26 cellular contexts compared by ENCODE assay signal in the genomic region with DNA sequence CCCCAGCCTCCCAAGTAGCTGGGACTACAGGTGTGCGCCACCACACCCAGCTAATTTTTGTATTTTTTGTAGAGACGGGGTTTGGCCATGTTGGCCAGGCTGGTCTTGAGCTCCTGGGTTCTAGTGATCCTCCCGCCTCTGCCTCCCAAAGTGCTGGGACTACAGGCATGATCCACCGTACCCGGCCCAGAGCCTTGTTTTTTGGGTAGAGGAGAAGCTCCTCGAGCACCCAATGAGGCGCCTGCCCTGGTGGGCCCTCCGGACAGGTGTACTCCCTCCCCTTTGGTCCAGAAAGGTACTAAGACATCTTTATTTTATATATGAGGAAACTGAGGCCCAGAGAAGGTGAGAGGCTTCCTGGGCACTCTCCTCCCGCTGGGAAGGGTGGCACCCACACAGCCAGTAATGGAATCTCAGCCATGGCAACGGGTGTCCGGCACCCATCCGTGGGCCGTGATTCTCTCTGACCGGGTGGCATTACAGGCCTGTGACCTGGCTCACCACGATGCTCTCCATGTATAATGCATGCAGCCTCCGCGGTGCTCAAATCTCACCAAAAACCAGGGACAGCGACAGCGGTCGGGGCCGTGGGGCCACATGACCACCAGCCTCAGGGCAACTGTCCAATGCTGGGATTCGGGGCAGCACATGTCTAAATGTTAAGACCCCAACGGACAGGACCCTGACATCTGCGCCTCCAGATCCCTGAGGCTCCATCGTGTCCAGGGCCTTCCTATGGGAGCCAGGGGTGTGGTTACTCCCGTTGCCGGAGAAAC. TPM values are rescaled to one million over a fixed set of nuclear protein-coding genes. Genes with fewer than 3 reads are reported as not detected.
"Had no signal": no experiment of that assay in that cellular context is flagged by ENCODE, and none has a peak within 500 bp of the region (broad histone marks: within the 10 kb centered on the region; RNA-seq: fewer than 3 reads in every experiment).

No MANE protein-coding gene starts in this region.

- ATAC-seq: left lung; naive thymus-derived CD4-positive, alpha-beta T cell had no signal

- H3K79me2 ChIP-seq: parathyroid adenoma had no signal

- H3K36me3 Mint-ChIP-seq: naive thymus-derived CD4-positive, alpha-beta T cell had no signal

- H2AFZ ChIP-seq: parathyroid adenoma had no signal

- DNase-seq: caudate nucleus; effector CD4-positive, alpha-beta T cell; foreskin melanocyte; hippocampal formation; kidney glomerular epithelial cell; mesendoderm; naive thymus-derived CD4-positive, alpha-beta T cell; nucleus accumbens; retina; sigmoid colon; stimulated activated CD4-positive, alpha-beta T cell treated with anti-CD3 and anti-CD28 coated beads, Interleukin-12 subunit alpha, Interleukin-12 subunit beta, amount 100 ng/mL, for 4 hours; stimulated activated naive CD4-positive, alpha-beta T cell; stomach; substantia nigra; transverse colon had no signal

- H3K9ac ChIP-seq: parathyroid adenoma had no signal

- H3K4me3 ChIP-seq: coronary artery, heart left ventricle, left lung, psoas muscle, sigmoid colon, skin epidermis, stomach, thoracic aorta, transverse colon had no signal

- H3K9me3 Mint-ChIP-seq: naive thymus-derived CD4-positive, alpha-beta T cell; neural crest cell had no signal

- H3K4me1 ChIP-seq: left lung, parathyroid adenoma, psoas muscle, sigmoid colon, transverse colon had no signal

- H3K36me3 ChIP-seq: heart left ventricle, left lung, sigmoid colon, stomach, thoracic aorta, transverse colon had no signal

- H3K4me1 Mint-ChIP-seq: naive thymus-derived CD4-positive, alpha-beta T cell; neural crest cell had no signal

- H3K9me3 ChIP-seq: heart left ventricle, left lung, psoas muscle, sigmoid colon, stomach, thoracic aorta, transverse colon had no signal

- H3K27ac ChIP-seq: coronary artery, heart left ventricle, left lung, parathyroid adenoma, psoas muscle, sigmoid colon, skin epidermis, stomach, thoracic aorta, transverse colon had no signal

- H3K27ac Mint-ChIP-seq: naive thymus-derived CD4-positive, alpha-beta T cell had no signal

- H3K4me3 Mint-ChIP-seq: naive thymus-derived CD4-positive, alpha-beta T cell; neural crest cell had no signal

RNA-seq across cellular contexts. Expression of gene KLHL30, which starts 16.8 kb away (rescaled TPM):
- total RNA-seq: cerebellum; dermis microvascular lymphatic vessel endothelial cell; lung microvascular endothelial cell; naive thymus-derived CD4-positive, alpha-beta T cell had no signal
- polyA plus RNA-seq: naive thymus-derived CD4-positive, alpha-beta T cell had no signal

RNA-seq across cellular contexts. Expression of gene ESPNL, which starts 21.6 kb away (rescaled TPM):
- total RNA-seq: dermis microvascular lymphatic vessel endothelial cell, lung microvascular endothelial cell had no signal
- polyA plus RNA-seq: naive thymus-derived CD4-positive, alpha-beta T cell had no signal

RNA-seq across cellular contexts. Expression of gene ERFE, which starts 37.1 kb away (rescaled TPM):
- total RNA-seq: lung microvascular endothelial cell had no signal
- polyA plus RNA-seq: naive thymus-derived CD4-positive, alpha-beta T cell had no signal
